29 cellular contexts compared by ENCODE assay signal in genomic region chr7:18778594-18778993, GRCh38.
A peak's percentile ranks its signal among the peaks of the same experiment; 100 is the strongest.
DNase-seq lines count a peak whose midpoint lies in the region; ATAC-seq and TF ChIP-seq lines count a peak whose summit lies in the region.
"Had no signal": no experiment of that assay in that cellular context is flagged by ENCODE, and none has a peak within 500 bp of the region (broad histone marks: within the 10 kb centered on the region; RNA-seq: fewer than 3 reads in every experiment).

No MANE protein-coding gene starts in this region.

- H3K36me3 ChIP-seq in neuronal stem cell (replicated peaks in 1 of 2; ENCODE audit: control insufficient read depth in 2 of 2, insufficient read depth in 2 of 2, low read length in 2 of 2) (no peaks in the 10 kb centered on the region), heart right ventricle (no peaks in the 10 kb centered on the region)
- H3K36me3 ChIP-seq: lower lobe of right lung, WERI-Rb-1 had no signal

- H2BK120ac ChIP-seq in neuronal stem cell (ENCODE audit: low read depth, low read length), result no peak overlapping the region

- H3K4ac ChIP-seq in neuronal stem cell (ENCODE audit: low read length), result no peak overlapping the region

- H3K9me3 ChIP-seq in neuronal stem cell (replicated peaks in 1 of 2; ENCODE audit: control insufficient read depth in 2 of 2, insufficient read depth in 1 of 2, low read depth in 1 of 2, low read length in 2 of 2), result no peaks in the 10 kb centered on the region
- H3K9me3 ChIP-seq in heart right ventricle, result no peaks in the 10 kb centered on the region
- H3K9me3 ChIP-seq: lower lobe of right lung had no signal

- no peak overlapping the region for H3K14ac ChIP-seq in neuronal stem cell (ENCODE audit: low read length)

- H2AK5ac ChIP-seq in neuronal stem cell (ENCODE audit: low read depth, low read length), result no peak overlapping the region

- intact Hi-C loops in heart right ventricle (cut with DNase I), result no loop called here

- H3K23ac ChIP-seq in neuronal stem cell (ENCODE audit: low read depth, low read length, poor library complexity), result no peak overlapping the region

- WGBS in neuronal stem cell (ENCODE audit: extremely low coverage in 2 of 2, insufficient read length in 2 of 2, insufficient replicate concordance in 1 of 2), 2 donors, result no CpG with 5 or more reads among the region's 3 CpGs
- 75 to 76% methylated on average over 3 of the region's 3 CpGs for WGBS in heart right ventricle, 2 donors

- H2AFZ ChIP-seq in neuronal stem cell (ENCODE audit: low read length), result peak overlapping the region; percentile 3

- H3K4me1 ChIP-seq in neuronal stem cell (ENCODE audit: control insufficient read depth in 2 of 2, insufficient read depth in 1 of 2, low read depth in 1 of 2, low read length in 2 of 2) (peaks cover 0 to 13% of the 10 kb centered on the region in 2 donors), heart right ventricle (no peaks in the 10 kb centered on the region)
- H3K4me1 ChIP-seq: lower lobe of right lung had no signal

- H3K79me1 ChIP-seq in neuronal stem cell (ENCODE audit: low read depth, low read length), result no peaks in the 10 kb centered on the region

- in situ Hi-C loops in astrocyte of the spinal cord (cut with HindIII; ENCODE audit: low sequenced_read_pairs), result no loop called here

- H3K18ac ChIP-seq in neuronal stem cell (ENCODE audit: low read length), result no peak overlapping the region

- no peak overlapping the region for H3K9ac ChIP-seq in neuronal stem cell (ENCODE audit: low read depth, low read length, poor library complexity)

- H2BK5ac ChIP-seq in neuronal stem cell (ENCODE audit: low read length), result no peak overlapping the region

- H3K4me2 ChIP-seq in neuronal stem cell (ENCODE audit: insufficient read depth, low read length, poor library complexity, severe bottlenecking), result no peak overlapping the region

- H2BK15ac ChIP-seq in neuronal stem cell (ENCODE audit: low read length), result no peak overlapping the region

- peak; percentile 68 for DNase-seq in EH (ENCODE audit: low read depth)
- DNase-seq in M059J (ENCODE audit: low read depth), result peak; percentile 68
- DNase-seq in astrocyte of the spinal cord (ENCODE audit: low read depth, low spot score), result peak; percentile 94
- no peak for DNase-seq in neuronal stem cell (ENCODE audit: low spot score)
- DNase-seq in activated CD8-positive, alpha-beta memory T cell treated with anti-CD3 and anti-CD28 coated beads, Interleukin-2, amount 50 U/mL, for 48 hours, result no peak
- DNase-seq in heart right ventricle, result no peak
- DNase-seq: ACHN; activated CD4-positive, alpha-beta T cell treated with anti-CD3 and anti-CD28 coated beads for 4 hours; activated CD8-positive, alpha-beta T cell treated with anti-CD3 and anti-CD28 coated beads, Interleukin-2, amount 10 ng/mL, durations not matched to agents 7 days and 5 days; activated naive CD4-positive, alpha-beta T cell treated with anti-CD3 and anti-CD28 coated beads, Interleukin-2, amount 50 U/mL, for 16 hours; amygdala; caudate nucleus; GF-D8; GOT3; KBM-7; lower lobe of right lung; MM.1S; naive thymus-derived CD8-positive, alpha-beta T cell; NCI-H1105 treated with DMSO at 0.1 percent for 48 hours; NCI-H1930; NCI-H69; occipital lobe; SHP77; T1000; trophoblast cell; WERI-Rb-1 had no signal

- no peak overlapping the region for H2BK12ac ChIP-seq in neuronal stem cell (ENCODE audit: low read length)

- H3K4me3 ChIP-seq in astrocyte of the spinal cord (ENCODE audit: low read depth, low read length), result no peak overlapping the region
- no peak overlapping the region for H3K4me3 ChIP-seq in neuronal stem cell (ENCODE audit: low read length in 2 of 2)
- no peak overlapping the region for H3K4me3 ChIP-seq in heart right ventricle
- H3K4me3 ChIP-seq: lower lobe of right lung had no signal

- ATAC-seq in HG03045 (IDR thresholded peaks at IDR 0.05; ENCODE audit: unreplicated experiment) (no peak), GM19328 (IDR thresholded peaks at IDR 0.05; ENCODE audit: unreplicated experiment) (no peak), heart right ventricle (no peak)
- ATAC-seq: activated CD8-positive, alpha-beta T cell treated with anti-CD3 and anti-CD28 coated beads, Interleukin-2, amount 10 ng/mL, durations not matched to agents 7 days and 5 days; lower lobe of right lung; naive thymus-derived CD8-positive, alpha-beta T cell; stimulated activated memory B cell treated with anti-CD40 and anti-IgM and Interleukin-4, amounts not matched to agents 10 μg/mL and 1 μg/mL and 100 μg/mL, for 72 hours had no signal

- H4K8ac ChIP-seq in neuronal stem cell (ENCODE audit: low read depth, low read length), result no peak overlapping the region

- TF ChIP-seq CTCF in astrocyte of the spinal cord (IDR thresholded peaks at IDR 0.05; ENCODE audit: low read depth, low read length), result no peak
- no peak for TF ChIP-seq CTCF in heart right ventricle (IDR thresholded peaks at IDR 0.05)

- H4K91ac ChIP-seq in neuronal stem cell (ENCODE audit: low read depth, low read length, poor library complexity), result no peak overlapping the region

- H3K27ac ChIP-seq in neuronal stem cell (replicated peaks; ENCODE audit: low read length), result no peak overlapping the region
- no peak overlapping the region for H3K27ac ChIP-seq in heart right ventricle
- H3K27ac ChIP-seq: lower lobe of right lung, WERI-Rb-1 had no signal

- H3K27me3 ChIP-seq in neuronal stem cell (ENCODE audit: control insufficient read depth in 3 of 3, insufficient read depth in 3 of 3, low read depth in 1 of 3, low read length in 3 of 3) (no peaks in the 10 kb centered on the region), heart right ventricle (no peaks in the 10 kb centered on the region)

Comparison
In these comparisons a context has a peak if more than half of its experiments do, and no peak if none do; other contexts are left out.
1. DNase-seq: peak in EH (single experiment), M059J (single experiment) and astrocyte of the spinal cord (single experiment); none in neuronal stem cell (single experiment), activated CD8-positive, alpha-beta memory T cell treated with anti-CD3 and anti-CD28 coated beads, Interleukin-2, amount 50 U/mL, for 48 hours (single experiment) and heart right ventricle (0 of 2).